Comparison of ENCODE assay signal across 1 cellular context in genomic region chr11:62854825-62855570, GRCh38.
TF ChIP-seq lines count a peak whose summit lies in the region.

No MANE protein-coding gene starts in this region.

TF ChIP-seq in SK-N-SH, 30 proteins besides CTCF, POLR2A, EP300 and RAD21 (continued from another document):
- TF ChIP-seq TAF1 (IDR thresholded peaks at IDR 0.05; ENCODE audit: borderline replicate concordance, low read depth, low read length), result no peak
